27 cellular contexts compared by ENCODE assay signal in the genomic region with DNA sequence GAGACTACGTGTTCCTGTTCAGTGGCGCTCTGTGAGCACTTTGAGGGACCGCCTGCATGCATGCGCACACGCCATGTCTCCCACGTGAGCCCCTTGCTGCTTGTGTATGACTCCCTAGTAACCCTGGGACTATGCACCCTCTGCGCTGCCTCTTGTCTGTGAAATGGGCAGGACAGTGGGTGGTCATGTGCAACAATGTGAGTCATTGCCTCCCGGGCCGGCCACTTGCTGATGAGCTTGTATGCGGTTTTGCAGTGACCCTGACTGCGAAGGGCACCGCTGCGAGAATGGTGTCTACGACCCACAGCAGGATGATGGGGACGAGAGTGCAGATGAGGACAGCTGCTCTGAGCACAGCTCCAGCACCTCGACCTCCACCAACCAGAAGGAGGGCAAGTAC.
DNase-seq lines count a peak whose midpoint lies in the region; ATAC-seq, FAIRE-seq and TF ChIP-seq lines count a peak whose summit lies in the region.
"Had no signal": no experiment of that assay in that cellular context is flagged by ENCODE, and none has a peak within 500 bp of the region (broad histone marks: within the 10 kb centered on the region; RNA-seq: fewer than 3 reads in every experiment).

No MANE protein-coding gene starts in this region.

- no peak overlapping the region for H3K9ac ChIP-seq in HepG2 (ENCODE audit: insufficient read depth, low read depth, low read length)

- no peak overlapping the region for H2AFZ ChIP-seq in HepG2 (ENCODE audit: low read length)

- no peak for TF ChIP-seq EP300 in HepG2 (IDR thresholded peaks at IDR 0.05; ENCODE audit: low read depth in 2 of 2, low read length in 2 of 2)
- no peak for TF ChIP-seq EP300 in HepG2 (CRISPR knock-in tag; IDR thresholded peaks at IDR 0.05; ENCODE audit: borderline replicate concordance)

- H3K27me3 ChIP-seq in HepG2 (ENCODE audit: control insufficient read depth in 1 of 2, insufficient read depth in 2 of 2, low read length in 2 of 2), result no peaks in the 10 kb centered on the region
- no peaks in the 10 kb centered on the region for H3K27me3 ChIP-seq in right lobe of liver
- H3K27me3 ChIP-seq: left lung had no signal

- TF ChIP-seq RAD21 in HepG2 (CRISPR knock-in tag; IDR thresholded peaks at IDR 0.05), result no peak

- no peak for ATAC-seq in HepG2
- no peak for ATAC-seq in right lobe of liver
- no peak for ATAC-seq in GM18873 (IDR thresholded peaks at IDR 0.05; ENCODE audit: low FRiP score, unreplicated experiment)
- ATAC-seq in GM19395 (IDR thresholded peaks at IDR 0.05; ENCODE audit: unreplicated experiment), result no peak
- ATAC-seq: activated CD8-positive, alpha-beta T cell treated with anti-CD3 and anti-CD28 coated beads for 36 hours; left lung; mucosa of descending colon; T-helper 17 cell had no signal

- DNase-seq in HepG2 (ENCODE audit: low spot score) (no peak), right lobe of liver (no peak), SK-MEL-5 (ENCODE audit: low read depth, low spot score) (peak; percentile 62), fibroblast of mammary gland (ENCODE audit: low read depth) (peak; percentile 41), RPMI8226 (no peak), NCI-H1105 (lab: John Stamatoyannopoulos, UW) (no peak)
- DNase-seq: activated CD8-positive, alpha-beta T cell treated with anti-CD3 and anti-CD28 coated beads for 36 hours; activated naive CD4-positive, alpha-beta T cell treated with anti-CD3 and anti-CD28 coated beads, Interleukin-2, amount 50 U/mL, for 16 hours; activated T-cell treated with anti-CD3 and anti-CD28 coated beads, Interleukin-2, amount 50 U/mL, for 48 hours; foreskin melanocyte; HFFc6; left lung; mucosa of descending colon; NCI-H1436; NCI-H2171; NCI-H69; OCI-M1; SIG-M5; stimulated activated CD4-positive, alpha-beta T cell treated with anti-CD3 and anti-CD28 coated beads, Interleukin-2, amount 100 ng/mL, for 48 hours; T-helper 17 cell had no signal

- TF ChIP-seq CTCF in HepG2 (CRISPR knock-in tag; IDR thresholded peaks at IDR 0.05) (no peak), right lobe of liver (IDR thresholded peaks at IDR 0.05) (no peak), fibroblast of mammary gland (conservative IDR thresholded peaks at IDR 0.05; ENCODE audit: control insufficient read depth, insufficient read depth, low read depth, low read length) (no peak)

- in situ Hi-C loops in HepG2 (cut with HindIII; ENCODE audit: extremely low pct_ligation_motif_present, low pct_unique_long_range_greater_than_20kb) (no loop called here), SK-MEL-5 (cut with HindIII; ENCODE audit: low pct_unique_long_range_greater_than_20kb, low sequenced_read_pairs) (no loop called here)

- intact Hi-C loops in HepG2 (cut with micrococcal nuclease; ENCODE audit: unreplicated experiment) (no loop called here), right lobe of liver (cut with DNase I) (no loop called here)

- BruUV-seq in HepG2 (replicated peaks; lab: Mats Ljungman, UMichigan), result no TSS peak

- no peak overlapping the region for H3K4me3 ChIP-seq in HepG2 (replicated peaks in 1 of 3; ENCODE audit: insufficient read depth in 1 of 3, low read depth in 2 of 3, low read length in 3 of 3)
- no peak overlapping the region for H3K4me3 ChIP-seq in right lobe of liver
- no peak overlapping the region for H3K4me3 ChIP-seq in fibroblast of mammary gland (ENCODE audit: control insufficient read depth, low read depth, low read length)
- H3K4me3 ChIP-seq: left lung, mucosa of descending colon, skin epidermis had no signal

- H3K36me3 ChIP-seq in HepG2 (replicated peaks in 1 of 2; ENCODE audit: control insufficient read depth in 1 of 2, insufficient read depth in 2 of 2, low read length in 2 of 2) (peaks cover 42 to 90% of the 10 kb centered on the region in 2 experiments), right lobe of liver (peaks cover 0 to 67% (median 16%) of the 10 kb centered on the region in 4 donors)

- H3K4me1 ChIP-seq in HepG2 (ENCODE audit: insufficient read depth, low read length) (peaks cover 17% of the 10 kb centered on the region), right lobe of liver (peaks cover 0 to 19% (median 9%) of the 10 kb centered on the region in 4 donors)
- H3K4me1 ChIP-seq: left lung had no signal

- no peak overlapping the region for H3K27ac ChIP-seq in HepG2 (ENCODE audit: extremely low read length, insufficient read depth, low read length)
- no peak overlapping the region for H3K27ac ChIP-seq in right lobe of liver
- H3K27ac ChIP-seq: C4-2B, epithelial cell of prostate, left lung, skin epidermis had no signal

- CTCF ChIA-PET in HepG2 (lab: Yijun Ruan, JAX; ENCODE audit: low intra/inter-chr PET ratio, low total read pairs), result no interaction called here

- TF ChIP-seq POLR2A in HepG2 (IDR thresholded peaks at IDR 0.05; ENCODE audit: insufficient read depth in 1 of 2, low read depth in 2 of 2, low read length in 2 of 2) (no peak), right lobe of liver (IDR thresholded peaks at IDR 0.05) (no peak)

- no peak overlapping the region for H3K4me2 ChIP-seq in HepG2 (ENCODE audit: low read depth, low read length)

- no peak for FAIRE-seq in HepG2 (lab: Jason Lieb, UNC)
- FAIRE-seq: A204.1, bronchial epithelial cell had no signal

- no peaks in the 10 kb centered on the region for H3K9me3 ChIP-seq in HepG2 (ENCODE audit: low read length)
- no peaks in the 10 kb centered on the region for H3K9me3 ChIP-seq in right lobe of liver
- H3K9me3 ChIP-seq: left lung, mucosa of descending colon had no signal

- no peaks in the 10 kb centered on the region for H3K79me2 ChIP-seq in HepG2 (ENCODE audit: insufficient read depth, low read length)

- POLR2A ChIA-PET in HepG2 (lab: Yijun Ruan, JAX), result no interaction called here

- 0 out of 2 replicates have a peak, but pooled peaks cover 2% of the 10 kb centered on the region for H4K20me1 ChIP-seq in HepG2 (ENCODE audit: insufficient read depth, low read length)

- WGBS in HepG2 (ENCODE audit: low lambda C conversion rate), result over 99% methylated on average over 8 of the region's 16 CpGs
- 100% methylated on average over 3 of the region's 16 CpGs for WGBS in right lobe of liver (ENCODE audit: insufficient coverage, low coverage, low lambda C conversion rate, missing lambda C conversion rate)

TF ChIP-seq in HepG2, 621 proteins besides CTCF, POLR2A, EP300 and RAD21:
- TF ChIP-seq AGO2 (optimal IDR thresholded peaks at IDR 0.05; ENCODE audit: low read depth, low read length), result peak; percentile 19
- no peak for TF ChIP-seq YEATS4 (CRISPR knock-in tag; IDR thresholded peaks at IDR 0.05; ENCODE audit: borderline replicate concordance)

Comparison
In these comparisons a context has a peak if more than half of its experiments do, and no peak if none do; other contexts are left out.
1. DNase-seq: peak in SK-MEL-5 (single experiment) and fibroblast of mammary gland (single experiment); none in HepG2 (single experiment), right lobe of liver (0 of 3), RPMI8226 (single experiment) and NCI-H1105 (single experiment).